In genomic region chr2:63488118-63488713, GRCh38 we compare ENCODE assay signal across 1 cellular context.
TF ChIP-seq lines count a peak whose summit lies in the region.

No MANE protein-coding gene starts in this region.

TF ChIP-seq in H1, 55 proteins besides CTCF, POLR2A, EP300 and RAD21:
- TF ChIP-seq, protein P1, sequence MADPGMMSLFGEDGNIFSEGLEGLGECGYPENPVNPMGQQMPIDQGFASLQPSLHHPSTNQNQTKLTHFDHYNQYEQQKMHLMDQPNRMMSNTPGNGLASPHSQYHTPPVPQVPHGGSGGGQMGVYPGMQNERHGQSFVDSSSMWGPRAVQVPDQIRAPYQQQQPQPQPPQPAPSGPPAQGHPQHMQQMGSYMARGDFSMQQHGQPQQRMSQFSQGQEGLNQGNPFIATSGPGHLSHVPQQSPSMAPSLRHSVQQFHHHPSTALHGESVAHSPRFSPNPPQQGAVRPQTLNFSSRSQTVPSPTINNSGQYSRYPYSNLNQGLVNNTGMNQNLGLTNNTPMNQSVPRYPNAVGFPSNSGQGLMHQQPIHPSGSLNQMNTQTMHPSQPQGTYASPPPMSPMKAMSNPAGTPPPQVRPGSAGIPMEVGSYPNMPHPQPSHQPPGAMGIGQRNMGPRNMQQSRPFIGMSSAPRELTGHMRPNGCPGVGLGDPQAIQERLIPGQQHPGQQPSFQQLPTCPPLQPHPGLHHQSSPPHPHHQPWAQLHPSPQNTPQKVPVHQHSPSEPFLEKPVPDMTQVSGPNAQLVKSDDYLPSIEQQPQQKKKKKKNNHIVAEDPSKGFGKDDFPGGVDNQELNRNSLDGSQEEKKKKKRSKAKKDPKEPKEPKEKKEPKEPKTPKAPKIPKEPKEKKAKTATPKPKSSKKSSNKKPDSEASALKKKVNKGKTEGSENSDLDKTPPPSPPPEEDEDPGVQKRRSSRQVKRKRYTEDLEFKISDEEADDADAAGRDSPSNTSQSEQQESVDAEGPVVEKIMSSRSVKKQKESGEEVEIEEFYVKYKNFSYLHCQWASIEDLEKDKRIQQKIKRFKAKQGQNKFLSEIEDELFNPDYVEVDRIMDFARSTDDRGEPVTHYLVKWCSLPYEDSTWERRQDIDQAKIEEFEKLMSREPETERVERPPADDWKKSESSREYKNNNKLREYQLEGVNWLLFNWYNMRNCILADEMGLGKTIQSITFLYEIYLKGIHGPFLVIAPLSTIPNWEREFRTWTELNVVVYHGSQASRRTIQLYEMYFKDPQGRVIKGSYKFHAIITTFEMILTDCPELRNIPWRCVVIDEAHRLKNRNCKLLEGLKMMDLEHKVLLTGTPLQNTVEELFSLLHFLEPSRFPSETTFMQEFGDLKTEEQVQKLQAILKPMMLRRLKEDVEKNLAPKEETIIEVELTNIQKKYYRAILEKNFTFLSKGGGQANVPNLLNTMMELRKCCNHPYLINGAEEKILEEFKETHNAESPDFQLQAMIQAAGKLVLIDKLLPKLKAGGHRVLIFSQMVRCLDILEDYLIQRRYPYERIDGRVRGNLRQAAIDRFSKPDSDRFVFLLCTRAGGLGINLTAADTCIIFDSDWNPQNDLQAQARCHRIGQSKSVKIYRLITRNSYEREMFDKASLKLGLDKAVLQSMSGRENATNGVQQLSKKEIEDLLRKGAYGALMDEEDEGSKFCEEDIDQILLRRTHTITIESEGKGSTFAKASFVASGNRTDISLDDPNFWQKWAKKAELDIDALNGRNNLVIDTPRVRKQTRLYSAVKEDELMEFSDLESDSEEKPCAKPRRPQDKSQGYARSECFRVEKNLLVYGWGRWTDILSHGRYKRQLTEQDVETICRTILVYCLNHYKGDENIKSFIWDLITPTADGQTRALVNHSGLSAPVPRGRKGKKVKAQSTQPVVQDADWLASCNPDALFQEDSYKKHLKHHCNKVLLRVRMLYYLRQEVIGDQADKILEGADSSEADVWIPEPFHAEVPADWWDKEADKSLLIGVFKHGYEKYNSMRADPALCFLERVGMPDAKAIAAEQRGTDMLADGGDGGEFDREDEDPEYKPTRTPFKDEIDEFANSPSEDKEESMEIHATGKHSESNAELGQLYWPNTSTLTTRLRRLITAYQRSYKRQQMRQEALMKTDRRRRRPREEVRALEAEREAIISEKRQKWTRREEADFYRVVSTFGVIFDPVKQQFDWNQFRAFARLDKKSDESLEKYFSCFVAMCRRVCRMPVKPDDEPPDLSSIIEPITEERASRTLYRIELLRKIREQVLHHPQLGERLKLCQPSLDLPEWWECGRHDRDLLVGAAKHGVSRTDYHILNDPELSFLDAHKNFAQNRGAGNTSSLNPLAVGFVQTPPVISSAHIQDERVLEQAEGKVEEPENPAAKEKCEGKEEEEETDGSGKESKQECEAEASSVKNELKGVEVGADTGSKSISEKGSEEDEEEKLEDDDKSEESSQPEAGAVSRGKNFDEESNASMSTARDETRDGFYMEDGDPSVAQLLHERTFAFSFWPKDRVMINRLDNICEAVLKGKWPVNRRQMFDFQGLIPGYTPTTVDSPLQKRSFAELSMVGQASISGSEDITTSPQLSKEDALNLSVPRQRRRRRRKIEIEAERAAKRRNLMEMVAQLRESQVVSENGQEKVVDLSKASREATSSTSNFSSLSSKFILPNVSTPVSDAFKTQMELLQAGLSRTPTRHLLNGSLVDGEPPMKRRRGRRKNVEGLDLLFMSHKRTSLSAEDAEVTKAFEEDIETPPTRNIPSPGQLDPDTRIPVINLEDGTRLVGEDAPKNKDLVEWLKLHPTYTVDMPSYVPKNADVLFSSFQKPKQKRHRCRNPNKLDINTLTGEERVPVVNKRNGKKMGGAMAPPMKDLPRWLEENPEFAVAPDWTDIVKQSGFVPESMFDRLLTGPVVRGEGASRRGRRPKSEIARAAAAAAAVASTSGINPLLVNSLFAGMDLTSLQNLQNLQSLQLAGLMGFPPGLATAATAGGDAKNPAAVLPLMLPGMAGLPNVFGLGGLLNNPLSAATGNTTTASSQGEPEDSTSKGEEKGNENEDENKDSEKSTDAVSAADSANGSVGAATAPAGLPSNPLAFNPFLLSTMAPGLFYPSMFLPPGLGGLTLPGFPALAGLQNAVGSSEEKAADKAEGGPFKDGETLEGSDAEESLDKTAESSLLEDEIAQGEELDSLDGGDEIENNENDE (IDR thresholded peaks at IDR 0.05; ENCODE audit: insufficient replicate concordance, low read length) = peak; percentile 55
- TF ChIP-seq NRF1 (IDR thresholded peaks at IDR 0.05; ENCODE audit: low read depth, low read length) (no peak), POU5F1 (IDR thresholded peaks at IDR 0.05; ENCODE audit: low read depth, low read length) (no peak)
